Comparison of ENCODE assay signal across 12 cellular contexts in genomic region chrX:17414839-17415238, GRCh38. TPM values are rescaled to one million over a fixed set of nuclear protein-coding genes. Genes with fewer than 3 reads are reported as not detected.
DNase-seq lines count a peak whose midpoint lies in the region; ATAC-seq and TF ChIP-seq lines count a peak whose summit lies in the region.
"Had no signal": no experiment of that assay in that cellular context is flagged by ENCODE, and none has a peak within 500 bp of the region (broad histone marks: within the 10 kb centered on the region; RNA-seq: fewer than 3 reads in every experiment).

No MANE protein-coding gene starts in this region.

- DNase-seq in HEK293T (ENCODE audit: extremely low spot score) (peak; percentile 17), adrenal gland (peak; percentile 19 to 60 (median 29)), left ventricle myocardium superior (peak; percentile 42), smooth muscle cell (lab: John Stamatoyannopoulos, UW; ENCODE audit: unreplicated experiment) (no peak), amniotic stem cell (lab: John Stamatoyannopoulos, UW) (no peak), GM20000 (ENCODE audit: low spot score) (no peak), left lobe of liver (ENCODE audit: low spot score) (no peak)
- DNase-seq: Caco-2; foreskin melanocyte; NCI-H510A treated with DMSO at 0.1 percent for 48 hours; stimulated activated CD4-positive, alpha-beta T cell treated with anti-CD3 and anti-CD28 coated beads, Interleukin-4, amount 100 ng/mL, for 4 hours; upper lobe of left lung had no signal

- H3K36me3 ChIP-seq in adrenal gland (replicated peaks in 1 of 2) (no peaks in the 10 kb centered on the region), smooth muscle cell (ENCODE audit: low read depth) (no peaks in the 10 kb centered on the region)
- H3K36me3 ChIP-seq: upper lobe of left lung had no signal

- H3K79me2 ChIP-seq in smooth muscle cell (ENCODE audit: low read depth): peaks cover 10% of the 10 kb centered on the region

- peaks cover 4% of the 10 kb centered on the region for H4K20me1 ChIP-seq in smooth muscle cell (ENCODE audit: low read depth)

- 37 to 53% (median 41%) methylated on average over 4 to 6 of the region's 6 CpGs for WGBS in adrenal gland, 4 donors
- WGBS in smooth muscle cell (ENCODE audit: low lambda C conversion rate): 41% methylated on average over 6 of the region's 6 CpGs

- CTCF ChIA-PET in HEK293T (lab: Yijun Ruan, JAX): no interaction called here

- intact Hi-C loops in adrenal gland (cut with DNase I) (no loop called here), left ventricle myocardium superior (cut with micrococcal nuclease) (no loop called here)

- H3K9me3 ChIP-seq in adrenal gland (replicated peaks in 1 of 3): no peaks in the 10 kb centered on the region
- no peaks in the 10 kb centered on the region for H3K9me3 ChIP-seq in smooth muscle cell (replicated peaks; ENCODE audit: low read depth)
- H3K9me3 ChIP-seq: Caco-2, upper lobe of left lung had no signal

- POLR2A ChIA-PET in HEK293T (lab: Yijun Ruan, JAX): no interaction called here

- no peaks in the 10 kb centered on the region for H3F3A ChIP-seq in smooth muscle cell (ENCODE audit: low read depth)

- no peak overlapping the region for H3K4me3 ChIP-seq in adrenal gland
- H3K4me3 ChIP-seq in smooth muscle cell: no peak overlapping the region
- H3K4me3 ChIP-seq: upper lobe of left lung had no signal

- no peak overlapping the region for H3K27ac ChIP-seq in adrenal gland
- no peak overlapping the region for H3K27ac ChIP-seq in smooth muscle cell (ENCODE audit: low read depth)
- H3K27ac ChIP-seq: upper lobe of left lung had no signal

- H3K27me3 ChIP-seq in adrenal gland (no peaks in the 10 kb centered on the region), smooth muscle cell (ENCODE audit: low read depth) (no peaks in the 10 kb centered on the region)
- H3K27me3 ChIP-seq: upper lobe of left lung had no signal

- H3K4me1 ChIP-seq in adrenal gland (replicated peaks in 1 of 2): peaks cover 0 to 18% of the 10 kb centered on the region in 2 donors
- peaks cover 13% of the 10 kb centered on the region for H3K4me1 ChIP-seq in smooth muscle cell (ENCODE audit: low read depth)
- H3K4me1 ChIP-seq: Caco-2, upper lobe of left lung had no signal

- no peak overlapping the region for H2AFZ ChIP-seq in smooth muscle cell (ENCODE audit: low read depth)

- TF ChIP-seq CTCF in adrenal gland (IDR thresholded peaks at IDR 0.05): no peak
- TF ChIP-seq CTCF in smooth muscle cell (IDR thresholded peaks at IDR 0.05; ENCODE audit: borderline replicate concordance, insufficient read depth, poor library complexity, severe bottlenecking): no peak
- no peak for TF ChIP-seq CTCF in GM20000 (IDR thresholded peaks at IDR 0.05; ENCODE audit: extremely low read depth, missing control alignments)

- H3K9ac ChIP-seq in smooth muscle cell (ENCODE audit: low read depth): no peak overlapping the region

- peak overlapping the region; percentile 29 for H3K4me2 ChIP-seq in smooth muscle cell

- ATAC-seq in left ventricle myocardium superior (peak; percentile 74), left lobe of liver (no peak)

- no peak for TF ChIP-seq POLR2A in adrenal gland (IDR thresholded peaks at IDR 0.05)

TF ChIP-seq in HEK293T, 16 proteins besides CTCF, POLR2A, EP300 and RAD21:
- TF ChIP-seq FOXA1 (IDR thresholded peaks at IDR 0.05) (no peak), LEF1 (IDR thresholded peaks at IDR 0.05; ENCODE audit: borderline replicate concordance) (no peak), PKNOX1 (IDR thresholded peaks at IDR 0.05) (no peak), L3MBTL2 (conservative IDR thresholded peaks at IDR 0.05) (no peak)

RNA-seq across cellular contexts. Expression of gene NHS, which starts 39.8 kb away (rescaled TPM):
- total RNA-seq in adrenal gland (10 to 100 TPM in 1 of 8 donors, 1 to 10 TPM in 7; 4.5 to 12.5 (median 6.8) TPM), left ventricle myocardium superior (1.9 TPM), smooth muscle cell (9.6 and 12.9 TPM in 2 replicates), left lobe of liver (0.10 TPM)
- polyA plus RNA-seq in adrenal gland (10 to 100 TPM in 1 of 3 donors, 1 to 10 TPM in 2; 4.4 to 10.2 (median 7.8) TPM), smooth muscle cell (2.6 and 3.2 TPM in 2 replicates)

Comparison
In these comparisons a context has a peak if more than half of its experiments do, and no peak if none do; other contexts are left out.
1. DNase-seq: peak in HEK293T (single experiment), adrenal gland (7 of 7) and left ventricle myocardium superior (single experiment); none in smooth muscle cell (single experiment), amniotic stem cell (single experiment), GM20000 (single experiment) and left lobe of liver (single experiment).